Comparison of ENCODE assay signal across 22 cellular contexts in genomic region chr11:123206671-123207421, GRCh38. TPM values are rescaled to one million over a fixed set of nuclear protein-coding genes. Genes with fewer than 3 reads are reported as not detected.
DNase-seq lines count a peak whose midpoint lies in the region; ATAC-seq and TF ChIP-seq lines count a peak whose summit lies in the region.
"Had no signal": no experiment of that assay in that cellular context is flagged by ENCODE, and none has a peak within 500 bp of the region (broad histone marks: within the 10 kb centered on the region; RNA-seq: fewer than 3 reads in every experiment).

No MANE protein-coding gene starts in this region.

- H3K79me2 ChIP-seq in hepatocyte, result no peaks in the 10 kb centered on the region
- H3K79me2 ChIP-seq in osteoblast (ENCODE audit: insufficient read depth, low read length), result no peaks in the 10 kb centered on the region

- H3K9me2 ChIP-seq in hepatocyte (replicated peaks; ENCODE audit: insufficient read depth), result no peaks in the 10 kb centered on the region

- ATAC-seq in SK-N-SH treated with all-trans-retinoic acid at 6 μM for 48 hours (peak; percentile 70), GM18520 (IDR thresholded peaks at IDR 0.05; ENCODE audit: unreplicated experiment) (no peak)
- ATAC-seq: activated naive CD8-positive, alpha-beta T cell treated with anti-CD3 and anti-CD28 coated beads, Interleukin-2, amount 50 U/mL, for 24 hours; left lobe of liver; stimulated activated naive B cell treated with anti-CD40 and anti-IgM and Interleukin-4, amounts not matched to agents 10 μg/mL and 1 μg/mL and 100 μg/mL, for 72 hours had no signal

- peak; percentile 92 for DNase-seq in ELF-1 (ENCODE audit: low read depth, low spot score)
- DNase-seq in hepatocyte (ENCODE audit: low spot score), result peak; percentile 40
- no peak for DNase-seq in osteoblast (ENCODE audit: insufficient read length, low spot score, missing footprints)
- DNase-seq in NCI-H82 (lab: John Stamatoyannopoulos, UW), result no peak
- no peak for DNase-seq in T1000 (lab: John Stamatoyannopoulos, UW)
- no peak for DNase-seq in WERI-Rb-1
- DNase-seq: ACHN; activated naive CD8-positive, alpha-beta T cell treated with anti-CD3 and anti-CD28 coated beads, Interleukin-2, amount 50 U/mL, for 24 hours; DMS79 treated with DMSO at 0.1 percent for 48 hours; hypothalamus; MG63; naive B cell; NCI-H187; NCI-H510A; SHP77; stimulated activated naive B cell treated with anti-CD40 and anti-IgM and Interleukin-4, amounts not matched to agents 10 μg/mL and 1 μg/mL and 100 μg/mL, for 72 hours; T-helper 2 cell had no signal

- H3K4me1 ChIP-seq in hepatocyte (ENCODE audit: insufficient read depth) (peaks cover 20% of the 10 kb centered on the region), osteoblast (ENCODE audit: insufficient read depth, low read length) (peaks cover 22% of the 10 kb centered on the region)
- H3K4me1 ChIP-seq: prostate gland had no signal

- H3K36me3 ChIP-seq in hepatocyte (replicated peaks; ENCODE audit: insufficient read depth, low read depth) (no peaks in the 10 kb centered on the region), osteoblast (ENCODE audit: insufficient read depth, low read length) (no peaks in the 10 kb centered on the region), WERI-Rb-1 (no peaks in the 10 kb centered on the region)
- H3K36me3 ChIP-seq: MG63, prostate gland had no signal

- H2AFZ ChIP-seq in hepatocyte, result no peak overlapping the region
- H2AFZ ChIP-seq in osteoblast (ENCODE audit: low read length), result peak overlapping the region; percentile 50

- 55% methylated on average over 11 of the region's 11 CpGs for WGBS in hepatocyte (ENCODE audit: low lambda C conversion rate, missing lambda C conversion rate)

- H3K27ac ChIP-seq in hepatocyte (peak overlapping the region; percentile 35), osteoblast (ENCODE audit: low read depth, low read length) (no peak overlapping the region), WERI-Rb-1 (no peak overlapping the region)
- H3K27ac ChIP-seq: prostate gland had no signal

- no peaks in the 10 kb centered on the region for H3K9me3 ChIP-seq in hepatocyte (ENCODE audit: low read depth)
- no peaks in the 10 kb centered on the region for H3K9me3 ChIP-seq in osteoblast (ENCODE audit: low read depth, low read length)
- H3K9me3 ChIP-seq in WERI-Rb-1 (ENCODE audit: severe bottlenecking), result no peaks in the 10 kb centered on the region
- H3K9me3 ChIP-seq: MG63, prostate gland had no signal

- H3K27me3 ChIP-seq in hepatocyte, result no peaks in the 10 kb centered on the region
- H3K27me3 ChIP-seq in osteoblast (ENCODE audit: insufficient read depth, low read length), result no peaks in the 10 kb centered on the region
- H3K27me3 ChIP-seq in WERI-Rb-1 (ENCODE audit: insufficient read depth, low read depth, severe bottlenecking), result no peaks in the 10 kb centered on the region
- H3K27me3 ChIP-seq: MG63 had no signal

- H3K4me3 ChIP-seq in hepatocyte, result no peak overlapping the region
- H3K4me3 ChIP-seq in osteoblast (ENCODE audit: insufficient read depth, low read length), result no peak overlapping the region
- no peak overlapping the region for H3K4me3 ChIP-seq in WERI-Rb-1 (ENCODE audit: low read depth, low read length)
- H3K4me3 ChIP-seq: MG63, prostate gland had no signal

- H4K20me1 ChIP-seq in hepatocyte (ENCODE audit: insufficient read depth, poor library complexity, severe bottlenecking) (no peaks in the 10 kb centered on the region), osteoblast (ENCODE audit: insufficient read depth, low read length) (no peaks in the 10 kb centered on the region)

- H3K4me2 ChIP-seq in hepatocyte (no peak overlapping the region), osteoblast (ENCODE audit: insufficient read depth, low read length) (no peak overlapping the region)

- no peak for TF ChIP-seq CTCF in hepatocyte (IDR thresholded peaks at IDR 0.05; ENCODE audit: poor library complexity)
- no peak for TF ChIP-seq CTCF in osteoblast (IDR thresholded peaks at IDR 0.05; ENCODE audit: extremely low read depth, low read depth, low read length)
- TF ChIP-seq CTCF in WERI-Rb-1 (IDR thresholded peaks at IDR 0.05; ENCODE audit: low read depth, low read length), result no peak

TF ChIP-seq in SK-N-SH treated with all-trans-retinoic acid at 6 μM for 48 hours, 23 proteins besides CTCF, POLR2A, EP300 and RAD21:
- TF ChIP-seq ZC3H10 (CRISPR knock-in tag; IDR thresholded peaks at IDR 0.05), result no peak
- TF ChIP-seq ZNF565 (CRISPR knock-in tag; conservative IDR thresholded peaks at IDR 0.05; ENCODE audit: low read depth), result peak; percentile 28; the same call in 1 of the 2 replicates
- 0 out of 2 replicates have a peak, but pooled peaks have one; percentile 49 for TF ChIP-seq CSDC2 (CRISPR knock-in tag; IDR thresholded peaks at IDR 0.05)
- TF ChIP-seq ISL1 (CRISPR knock-in tag; IDR thresholded peaks at IDR 0.05), result no peak

RNA-seq across cellular contexts. Expression of gene CLMP, which starts 11.8 kb away (rescaled TPM):
- total RNA-seq in hepatocyte (59.4 and 75.1 TPM in 2 replicates), osteoblast (174 and 210 TPM in 2 replicates)
- 23.3 and 27.1 TPM in 2 replicates for polyA plus RNA-seq in hepatocyte
- total RNA-seq: activated CD8-positive, alpha-beta memory T cell treated with anti-CD3 and anti-CD28 coated beads for 36 hours had no signal

Comparison
In these comparisons a context has a peak if more than half of its experiments do, and no peak if none do; other contexts are left out.
1. DNase-seq: peak in ELF-1 (single experiment) and hepatocyte (single experiment); none in osteoblast (single experiment), NCI-H82 (single experiment), T1000 (single experiment) and WERI-Rb-1 (single experiment).